Comparison of ENCODE assay signal across 8 cellular contexts in the genomic region with DNA sequence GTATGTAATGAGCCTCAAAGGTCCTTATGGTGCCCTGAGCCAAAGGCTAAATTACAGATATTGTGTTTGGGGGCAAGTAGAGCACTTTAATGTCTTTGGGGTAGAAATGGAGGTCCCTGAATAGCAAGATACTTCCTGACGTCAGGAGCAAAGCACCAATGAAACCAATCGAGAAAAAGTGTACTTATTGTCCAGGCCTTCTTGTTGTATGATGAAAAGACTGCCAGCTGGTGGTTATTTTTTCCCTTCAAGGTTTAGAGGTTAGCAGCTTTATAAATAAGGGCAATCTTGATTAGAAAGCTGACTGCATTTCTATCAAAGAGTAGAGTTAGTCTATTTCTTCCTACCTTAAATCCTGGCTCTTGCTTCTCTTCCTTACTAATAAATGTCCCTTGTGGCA.
DNase-seq lines count a peak whose midpoint lies in the region; ATAC-seq, FAIRE-seq and TF ChIP-seq lines count a peak whose summit lies in the region.

No MANE protein-coding gene starts in this region.

- H3K36me3 ChIP-seq in keratinocyte (ENCODE audit: control insufficient read depth in 2 of 2, extremely low read depth in 1 of 2, insufficient read depth in 2 of 2, low read length in 2 of 2) = no peaks in the 10 kb centered on the region
- H3K36me3 ChIP-seq in vagina = no peaks in the 10 kb centered on the region

- intact Hi-C loops in right cardiac atrium (cut with DNase I) = no loop called here
- intact Hi-C loops in cardiac septum (cut with DNase I) = no loop called here
- intact Hi-C loops in vagina (cut with DNase I) = no loop called here

- peak overlapping the region; percentile 67 for H3K4me2 ChIP-seq in keratinocyte (ENCODE audit: control insufficient read depth, extremely low read depth, insufficient read depth, low read depth, low read length)

- H3K4me1 Mint-ChIP-seq in T-helper 17 cell (peaks cover 19% of the 10 kb centered on the region), endothelial cell (ENCODE audit: unreplicated experiment) (no peaks in the 10 kb centered on the region)

- H3K36me3 Mint-ChIP-seq in T-helper 17 cell (ENCODE audit: low read depth) = no peaks in the 10 kb centered on the region
- no peaks in the 10 kb centered on the region for H3K36me3 Mint-ChIP-seq in endothelial cell (ENCODE audit: low read depth, unreplicated experiment)

- no peak for FAIRE-seq in keratinocyte (lab: Jason Lieb, UNC)
- no peak for FAIRE-seq in GM12892 (lab: Jason Lieb, UNC)

- H3K9me3 ChIP-seq in right cardiac atrium (ENCODE audit: control insufficient read depth, low read length) (no peaks in the 10 kb centered on the region), T-helper 17 cell (ENCODE audit: control insufficient read depth, low read length, poor library complexity, severe bottlenecking) (no peaks in the 10 kb centered on the region), keratinocyte (ENCODE audit: control insufficient read depth, low read depth, low read length) (no peaks in the 10 kb centered on the region), vagina (no peaks in the 10 kb centered on the region)

- no peak overlapping the region for H3K9ac ChIP-seq in keratinocyte (ENCODE audit: control insufficient read depth, extremely low read depth, insufficient read depth, low read length)

- H3K4me3 Mint-ChIP-seq in T-helper 17 cell = peak overlapping the region; percentile 91
- H3K4me3 Mint-ChIP-seq in endothelial cell (ENCODE audit: unreplicated experiment) = no peak overlapping the region

- dilution Hi-C loops in keratinocyte (cut with MboI; ENCODE audit: extremely low pct_ligation_motif_present, low sequenced_read_pairs) = no loop called here

- WGBS in right cardiac atrium = 62% methylated on average over 2 of the region's 2 CpGs

- H3K4me1 ChIP-seq in right cardiac atrium (ENCODE audit: control insufficient read depth, insufficient read depth, low read length) (peaks cover 2% of the 10 kb centered on the region), keratinocyte (ENCODE audit: control insufficient read depth, extremely low read depth, insufficient read depth, low read length) (no peaks in the 10 kb centered on the region), vagina (no peaks in the 10 kb centered on the region)

- H3K27me3 Mint-ChIP-seq in T-helper 17 cell = peaks cover 5% of the 10 kb centered on the region
- H3K27me3 Mint-ChIP-seq in endothelial cell (ENCODE audit: unreplicated experiment) = no peaks in the 10 kb centered on the region

- no peak for TF ChIP-seq CTCF in keratinocyte (optimal IDR thresholded peaks at IDR 0.05 in 1 of 3, IDR thresholded peaks at IDR 0.05 in 1 of 3, conservative IDR thresholded peaks at IDR 0.05 in 1 of 3; ENCODE audit: extremely low read depth in 1 of 3, insufficient read depth in 2 of 3, low read length in 3 of 3)
- TF ChIP-seq CTCF in vagina (IDR thresholded peaks at IDR 0.05) = no peak
- no peak for TF ChIP-seq CTCF in endothelial cell (IDR thresholded peaks at IDR 0.05; ENCODE audit: unreplicated experiment)

- H3K9me1 ChIP-seq in keratinocyte (ENCODE audit: control insufficient read depth, extremely low read depth, insufficient read depth, low read length) = no peaks in the 10 kb centered on the region

- no peak overlapping the region for H2AFZ ChIP-seq in keratinocyte (ENCODE audit: control insufficient read depth, low read length)

- H3K79me2 ChIP-seq in keratinocyte (ENCODE audit: control insufficient read depth, insufficient read depth, low read length) = no peaks in the 10 kb centered on the region

- H3K27me3 ChIP-seq in right cardiac atrium (ENCODE audit: control insufficient read depth, insufficient read depth) (no peaks in the 10 kb centered on the region), keratinocyte (ENCODE audit: control insufficient read depth, extremely low read depth, insufficient read depth, low read length) (no peaks in the 10 kb centered on the region), vagina (no peaks in the 10 kb centered on the region)

- no peak for DNase-seq in right cardiac atrium
- no peak for DNase-seq in cardiac septum (ENCODE audit: low spot score)
- DNase-seq in T-helper 17 cell = no peak
- DNase-seq in keratinocyte (ENCODE audit: low read depth, low spot score) = no peak
- no peak for DNase-seq in vagina (ENCODE audit: extremely low spot score in 2 of 2)
- DNase-seq in endothelial cell (ENCODE audit: low spot score) = no peak
- no peak for DNase-seq in GM12892 (ENCODE audit: insufficient read length)

- TF ChIP-seq POLR2A in vagina (IDR thresholded peaks at IDR 0.05) (no peak), GM12892 (IDR thresholded peaks at IDR 0.05; ENCODE audit: low read depth, low read length) (no peak)

- no peaks in the 10 kb centered on the region for H3K9me3 Mint-ChIP-seq in endothelial cell (ENCODE audit: unreplicated experiment)

- no peak for ATAC-seq in right cardiac atrium
- ATAC-seq in T-helper 17 cell = no peak
- ATAC-seq in HG03571 (IDR thresholded peaks at IDR 0.05; ENCODE audit: unreplicated experiment) = no peak

- peak overlapping the region; percentile 88 for H3K27ac Mint-ChIP-seq in T-helper 17 cell
- no peak overlapping the region for H3K27ac Mint-ChIP-seq in endothelial cell (ENCODE audit: unreplicated experiment)

- peak overlapping the region; percentile 51 for H3K4me3 ChIP-seq in right cardiac atrium (ENCODE audit: low read length)
- H3K4me3 ChIP-seq in keratinocyte (ENCODE audit: control insufficient read depth in 2 of 3, extremely low read depth in 1 of 3, insufficient read depth in 2 of 3, low read depth in 1 of 3, low read length in 3 of 3) = peak overlapping the region in 1 of 3 experiments; percentile 72
- peak overlapping the region; percentile 7 to 31 for H3K4me3 ChIP-seq in vagina

- no peaks in the 10 kb centered on the region for H4K20me1 ChIP-seq in keratinocyte (ENCODE audit: control insufficient read depth, extremely low read depth, insufficient read depth, low read length)

- H3K27ac ChIP-seq in right cardiac atrium (ENCODE audit: low read length) = no peak overlapping the region
- H3K27ac ChIP-seq in keratinocyte (ENCODE audit: control insufficient read depth, insufficient read depth, low read length) = no peak overlapping the region
- no peak overlapping the region for H3K27ac ChIP-seq in vagina
